Comparison of ENCODE assay signal across 25 cellular contexts in the genomic region with DNA sequence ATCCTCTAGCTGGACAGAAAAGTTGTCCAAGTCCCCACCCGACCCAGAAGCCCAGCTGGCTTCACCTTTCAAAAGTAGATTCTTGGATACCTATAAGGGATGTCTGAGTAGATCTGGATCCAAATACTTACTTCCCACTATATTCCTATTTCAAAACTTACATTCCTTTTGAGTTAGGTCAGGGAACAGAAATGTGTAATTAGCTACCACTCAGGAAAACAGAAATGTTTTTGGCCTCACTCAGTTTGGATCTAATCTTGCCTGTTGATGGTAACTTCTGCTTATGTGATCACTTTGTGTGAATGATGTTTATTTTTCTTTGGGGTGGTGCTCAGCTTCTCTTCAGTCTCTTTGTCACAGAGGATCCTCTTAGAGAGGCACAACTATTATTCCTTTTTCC.
A peak's percentile ranks its signal among the peaks of the same experiment; 100 is the strongest.
DNase-seq lines count a peak whose midpoint lies in the region; ATAC-seq and TF ChIP-seq lines count a peak whose summit lies in the region.
"Had no signal": no experiment of that assay in that cellular context is flagged by ENCODE, and none has a peak within 500 bp of the region (broad histone marks: within the 10 kb centered on the region; RNA-seq: fewer than 3 reads in every experiment).

No MANE protein-coding gene starts in this region.

- no peak overlapping the region for H3K9ac ChIP-seq in IMR-90 (ENCODE audit: low read depth, low read length)

- peak overlapping the region; percentile 68; the same call in 1 of the 2 replicates for H3K27ac ChIP-seq in IMR-90 (ENCODE audit: insufficient read depth, low read length)
- H3K27ac ChIP-seq: thyroid gland, VCaP had no signal

- H4K8ac ChIP-seq in IMR-90 (ENCODE audit: low read depth in 2 of 2, low read length in 2 of 2), result peak overlapping the region in 1 of 2 experiments; percentile 67; a peak in 2 of 4 replicates

- no peaks in the 10 kb centered on the region for H4K20me1 ChIP-seq in IMR-90 (ENCODE audit: insufficient read depth, low read length)

- peak overlapping the region; percentile 6; the same call in 1 of the 2 replicates for H3K14ac ChIP-seq in IMR-90 (replicated peaks; ENCODE audit: low read depth, low read length)

- intact Hi-C loops in IMR-90 (cut with micrococcal nuclease), result no loop called here

- H3K4ac ChIP-seq in IMR-90 (ENCODE audit: low read depth, low read length), result peak overlapping the region; percentile 61

- H3K4me2 ChIP-seq in IMR-90 (ENCODE audit: low read depth, low read length), result peak overlapping the region; percentile 53; the same call in 1 of the 2 replicates

- H3K36me3 ChIP-seq in IMR-90 (ENCODE audit: control insufficient read depth, insufficient read depth, low read length), result no peaks in the 10 kb centered on the region
- H3K36me3 ChIP-seq: thyroid gland had no signal

- no peak for TF ChIP-seq POLR2A in IMR-90 (IDR thresholded peaks at IDR 0.05; ENCODE audit: low read depth, low read length)

- CTCF ChIA-PET in IMR-90 (lab: Yijun Ruan, JAX), result interaction anchor here (0.6 kb wide), 1 partner anchor 90 kb away, joined by 6 read pairs; no protein-coding TSS in a partner anchor
- CTCF ChIA-PET in activated naive CD4-positive, alpha-beta T cell treated with anti-CD3 and anti-CD28 coated beads, Interleukin-2, amount 10 ng/mL, durations not matched to agents 7 days and 5 days (lab: Charles Lee), result no interaction called here

- BruUV-seq in IMR-90 (replicated peaks; lab: Mats Ljungman, UMichigan), result no TSS peak

- H3K27me3 Mint-ChIP-seq in activated naive CD4-positive, alpha-beta T cell treated with anti-CD3 and anti-CD28 coated beads, Interleukin-2, amount 10 ng/mL, durations not matched to agents 7 days and 5 days, result no peaks in the 10 kb centered on the region
- H3K27me3 Mint-ChIP-seq: activated CD4-positive, alpha-beta memory T cell treated with anti-CD3 and anti-CD28 coated beads for 36 hours; IgD-negative memory B cell had no signal

- no peaks in the 10 kb centered on the region for H3K79me1 ChIP-seq in IMR-90 (ENCODE audit: low read depth in 1 of 2, low read length in 2 of 2)

- peak overlapping the region; percentile 37 for H4K91ac ChIP-seq in IMR-90 (ENCODE audit: insufficient read depth, low read depth, low read length)

- peak overlapping the region; percentile 73 for H2BK120ac ChIP-seq in IMR-90 (ENCODE audit: low read depth, low read length)

- H2BK20ac ChIP-seq in IMR-90 (ENCODE audit: low read depth, low read length), result peak overlapping the region; percentile 58

- 0 out of 3 replicates have a peak overlapping the region, but pooled peaks have one; percentile 41 for H2BK15ac ChIP-seq in IMR-90 (ENCODE audit: low read depth, low read length)

- in situ Hi-C loops in IMR-90 (cut with MboI; ENCODE audit: low sequenced_read_pairs), result no loop called here
- in situ Hi-C loops in astrocyte of the spinal cord (cut with HindIII; ENCODE audit: low sequenced_read_pairs), result no loop called here

- TF ChIP-seq RAD21 in IMR-90 (IDR thresholded peaks at IDR 0.05; ENCODE audit: low read length), result no peak

- no peak overlapping the region for H3K4me3 Mint-ChIP-seq in activated naive CD4-positive, alpha-beta T cell treated with anti-CD3 and anti-CD28 coated beads, Interleukin-2, amount 10 ng/mL, durations not matched to agents 7 days and 5 days
- H3K4me3 Mint-ChIP-seq: activated CD4-positive, alpha-beta memory T cell treated with anti-CD3 and anti-CD28 coated beads for 36 hours; CD14-positive monocyte; IgD-negative memory B cell; stimulated activated effector memory CD8-positive, alpha-beta T cell treated with anti-CD3 and anti-CD28 coated beads, Interleukin-12 subunit alpha, Interleukin-12 subunit beta, amount 100 ng/mL, for 72 hours had no signal

- H2AK9ac ChIP-seq in IMR-90 (replicated peaks; ENCODE audit: low read depth, low read length, poor library complexity), result no peak overlapping the region

- H3K9me3 Mint-ChIP-seq in activated naive CD4-positive, alpha-beta T cell treated with anti-CD3 and anti-CD28 coated beads, Interleukin-2, amount 10 ng/mL, durations not matched to agents 7 days and 5 days, result peaks cover 11% of the 10 kb centered on the region

- peaks cover 2% of the 10 kb centered on the region; the same call in 1 of the 2 replicates for H3K4me1 ChIP-seq in IMR-90 (ENCODE audit: control insufficient read depth, insufficient read depth, low read length)
- H3K4me1 ChIP-seq: thyroid gland had no signal

- dilution Hi-C loops in IMR-90 (cut with HindIII; ENCODE audit: low sequenced_read_pairs, unreplicated experiment), result no loop called here

- DNase-seq in A172 (ENCODE audit: low spot score) (peak; percentile 78), IMR-90 (peak; percentile 82), astrocyte of the spinal cord (ENCODE audit: low read depth, low spot score) (peak; percentile 58), iris pigment epithelial cell (ENCODE audit: low read depth) (peak; percentile 22), OCI-M2 (lab: John Stamatoyannopoulos, UW; ENCODE audit: unreplicated experiment) (no peak), activated gamma-delta T cell treated with Interleukin-2 at 50 U/mL for 16 hours (no peak)
- no peak for DNase-seq in activated naive CD4-positive, alpha-beta T cell treated with anti-CD3 and anti-CD28 coated beads, Interleukin-2, amount 10 ng/mL, durations not matched to agents 7 days and 5 days
- DNase-seq: 8988T; activated CD4-positive, alpha-beta memory T cell treated with anti-CD3 and anti-CD28 coated beads for 36 hours; activated T-cell treated with anti-CD3 and anti-CD28 coated beads, Interleukin-2, amount 50 U/mL, for 1 hour; effector CD4-positive, alpha-beta T cell; GOT3; left cardiac atrium; NCI-H1930; NCI-H510A; SHP77; stimulated activated CD4-positive, alpha-beta T cell treated with anti-CD3 and anti-CD28 coated beads, Interleukin-15, amount 100 ng/mL, for 24 hours; T-helper 1 cell; thyroid gland had no signal

- peak overlapping the region; percentile 69; the same call in 1 of the 2 replicates for H3K18ac ChIP-seq in IMR-90 (ENCODE audit: low read depth, low read length)

- ATAC-seq in IMR-90 (ENCODE audit: low read depth) (peak; percentile 92), GM19397 (IDR thresholded peaks at IDR 0.05; ENCODE audit: unreplicated experiment) (no peak)
- ATAC-seq: activated naive CD4-positive, alpha-beta T cell treated with anti-CD3 and anti-CD28 coated beads, Interleukin-2, amount 50 U/mL, for 72 hours; stimulated activated effector memory CD8-positive, alpha-beta T cell treated with anti-CD3 and anti-CD28 coated beads, Interleukin-12 subunit alpha, Interleukin-12 subunit beta, amount 100 ng/mL, for 72 hours had no signal

- H3K36me3 Mint-ChIP-seq in activated naive CD4-positive, alpha-beta T cell treated with anti-CD3 and anti-CD28 coated beads, Interleukin-2, amount 10 ng/mL, durations not matched to agents 7 days and 5 days, result no peaks in the 10 kb centered on the region
- H3K36me3 Mint-ChIP-seq: activated CD4-positive, alpha-beta memory T cell treated with anti-CD3 and anti-CD28 coated beads for 36 hours; CD14-positive monocyte; IgD-negative memory B cell; stimulated activated effector memory CD8-positive, alpha-beta T cell treated with anti-CD3 and anti-CD28 coated beads, Interleukin-12 subunit alpha, Interleukin-12 subunit beta, amount 100 ng/mL, for 72 hours had no signal

- H2AFZ ChIP-seq in IMR-90 (replicated peaks; ENCODE audit: low read length, poor library complexity), result no peak overlapping the region

- H4K5ac ChIP-seq in IMR-90 (ENCODE audit: low read depth, low read length), result peak overlapping the region; percentile 84; the same call in 1 of the 2 replicates

- H3K9me1 ChIP-seq in IMR-90 (ENCODE audit: insufficient read depth, low read length), result no peaks in the 10 kb centered on the region

- H3K23ac ChIP-seq in IMR-90 (ENCODE audit: low read depth, low read length), result no peak overlapping the region; the same call in 1 of the 2 replicates

- H3K9me3 ChIP-seq in IMR-90 (ENCODE audit: control insufficient read depth, insufficient read depth, low read length), result peaks cover 6% of the 10 kb centered on the region
- H3K9me3 ChIP-seq: thyroid gland had no signal

- H3K4me3 ChIP-seq in IMR-90 (ENCODE audit: insufficient read depth, low read depth, low read length), result no peak overlapping the region
- H3K4me3 ChIP-seq in astrocyte of the spinal cord (ENCODE audit: low read depth, low read length), result no peak overlapping the region
- H3K4me3 ChIP-seq: thyroid gland had no signal

- H3K56ac ChIP-seq in IMR-90 (ENCODE audit: extremely low read depth, insufficient read depth, low read length), result no peak overlapping the region

- no peak overlapping the region for H3K27ac Mint-ChIP-seq in activated naive CD4-positive, alpha-beta T cell treated with anti-CD3 and anti-CD28 coated beads, Interleukin-2, amount 10 ng/mL, durations not matched to agents 7 days and 5 days
- H3K27ac Mint-ChIP-seq: activated CD4-positive, alpha-beta memory T cell treated with anti-CD3 and anti-CD28 coated beads for 36 hours; activated naive CD4-positive, alpha-beta T cell treated with anti-CD3 and anti-CD28 coated beads, Interleukin-2, amount 50 U/mL, for 72 hours; stimulated activated effector memory CD8-positive, alpha-beta T cell treated with anti-CD3 and anti-CD28 coated beads, Interleukin-12 subunit alpha, Interleukin-12 subunit beta, amount 100 ng/mL, for 72 hours had no signal

- H3K4me1 Mint-ChIP-seq in activated naive CD4-positive, alpha-beta T cell treated with anti-CD3 and anti-CD28 coated beads, Interleukin-2, amount 10 ng/mL, durations not matched to agents 7 days and 5 days, result no peaks in the 10 kb centered on the region
- H3K4me1 Mint-ChIP-seq: CD14-positive monocyte; IgD-negative memory B cell; stimulated activated effector memory CD8-positive, alpha-beta T cell treated with anti-CD3 and anti-CD28 coated beads, Interleukin-12 subunit alpha, Interleukin-12 subunit beta, amount 100 ng/mL, for 72 hours had no signal

- no peaks in the 10 kb centered on the region for H3K27me3 ChIP-seq in IMR-90 (ENCODE audit: control insufficient read depth, insufficient read depth, low read length)
- H3K27me3 ChIP-seq: thyroid gland had no signal

- no peak overlapping the region for H2AK5ac ChIP-seq in IMR-90 (ENCODE audit: low read depth, low read length)

- TF ChIP-seq CTCF in IMR-90 (conservative IDR thresholded peaks at IDR 0.05; ENCODE audit: low read depth, low read length) (no peak), astrocyte of the spinal cord (IDR thresholded peaks at IDR 0.05; ENCODE audit: low read depth, low read length) (no peak)

- peak overlapping the region; percentile 84 for H2BK5ac ChIP-seq in IMR-90 (ENCODE audit: low read depth, low read length, poor library complexity, severe bottlenecking)

- POLR2A ChIA-PET in IMR-90 (lab: Charles Lee; ENCODE audit: unreplicated experiment), result interaction anchor here (0.5 to 0.6 kb wide), 2 partner anchors 32 to 830 kb away, joined by 3 read pairs; no protein-coding TSS in a partner anchor

- no CpG with 5 or more reads among the region's 1 CpG for WGBS in IMR-90 (ENCODE audit: extremely low coverage in 2 of 2, insufficient read length in 1 of 2), 2 experiments

TF ChIP-seq in IMR-90, 13 proteins besides CTCF, POLR2A, EP300 and RAD21 (continues in another document):
- TF ChIP-seq RFX5 (IDR thresholded peaks at IDR 0.05; ENCODE audit: low read depth, low read length), result no peak
- TF ChIP-seq RCOR1 (IDR thresholded peaks at IDR 0.05; ENCODE audit: insufficient replicate concordance, low read length), result no peak

Comparison
In these comparisons a context has a peak if more than half of its experiments do, and no peak if none do; other contexts are left out.
1. DNase-seq: peak in A172 (single experiment), IMR-90 (single experiment), astrocyte of the spinal cord (single experiment) and iris pigment epithelial cell (single experiment); none in activated naive CD4-positive, alpha-beta T cell treated with anti-CD3 and anti-CD28 coated beads, Interleukin-2, amount 10 ng/mL, durations not matched to agents 7 days and 5 days (single experiment), OCI-M2 (single experiment) and activated gamma-delta T cell treated with Interleukin-2 at 50 U/mL for 16 hours (single experiment).